ENCODE assay signal across 8 cellular contexts in genomic region chr7:93921607-93922446, GRCh38. TPM values are rescaled to one million over a fixed set of nuclear protein-coding genes. Genes with fewer than 3 reads are reported as not detected.
A peak's percentile ranks its signal among the peaks of the same experiment; 100 is the strongest.
DNase-seq lines count a peak whose midpoint lies in the region; ATAC-seq and TF ChIP-seq lines count a peak whose summit lies in the region.

TSS of gene GNG11 (plus strand) at chr7:93921735. CDS start at chr7:93922138, 403 bp downstream.

- H3K4me3 ChIP-seq in GM08714 (ENCODE audit: low read length) (peak within 1 kb of the TSS; percentile 58), fibroblast of pulmonary artery (replicated peaks; ENCODE audit: low read depth, low read length) (peak within 1 kb of the TSS; percentile 84), suprapubic skin (peak within 1 kb of the TSS; percentile 60)

- peak within 1 kb of the TSS; percentile 86 for H3K27ac ChIP-seq in suprapubic skin

- H3K36me3 Mint-ChIP-seq in IgD-negative memory B cell = no peaks in the 10 kb centered on the region
- H3K36me3 Mint-ChIP-seq in activated T-cell treated with anti-CD3 and anti-CD28 coated beads, Interleukin-2, amount 50 U/mL, for 24 hours (ENCODE audit: low read depth) = no peaks in the 10 kb centered on the region

- H3K4me3 Mint-ChIP-seq in IgD-negative memory B cell = peak within 1 kb of the TSS; percentile 74 to 92 (median 84)
- peak within 1 kb of the TSS; percentile 65 for H3K4me3 Mint-ChIP-seq in activated T-cell treated with anti-CD3 and anti-CD28 coated beads, Interleukin-2, amount 50 U/mL, for 24 hours

- H3K27me3 ChIP-seq in suprapubic skin = no peaks in the 10 kb centered on the region

- peaks cover 15% of the 10 kb centered on the region for H3K27me3 Mint-ChIP-seq in IgD-negative memory B cell
- H3K27me3 Mint-ChIP-seq in activated T-cell treated with anti-CD3 and anti-CD28 coated beads, Interleukin-2, amount 50 U/mL, for 24 hours = peaks cover 49% of the 10 kb centered on the region

- TF ChIP-seq EP300 in suprapubic skin (IDR thresholded peaks at IDR 0.05) = no peak

- DNase-seq in activated T-cell treated with anti-CD3 and anti-CD28 coated beads, Interleukin-2, amount 50 U/mL, for 24 hours = peak; percentile 39
- DNase-seq in fibroblast of pulmonary artery (ENCODE audit: low read depth) (peak; percentile 90), myocyte (ENCODE audit: low read depth) (peak; percentile 94), suprapubic skin (ENCODE audit: low spot score in 2 of 2) (peak; percentile 86 to 90), GF-D8 (lab: John Stamatoyannopoulos, UW) (no peak)

- H3K36me3 ChIP-seq in suprapubic skin = peaks cover 5% of the 10 kb centered on the region

- no peaks in the 10 kb centered on the region for H3K9me3 ChIP-seq in suprapubic skin

- TF ChIP-seq CTCF in fibroblast of pulmonary artery (IDR thresholded peaks at IDR 0.05; ENCODE audit: low read length, missing control alignments) (no peak), suprapubic skin (IDR thresholded peaks at IDR 0.05) (no peak)

- WGBS in suprapubic skin = under 1% methylated on average over 37 of the region's 38 CpGs

- H3K9me3 Mint-ChIP-seq in IgD-negative memory B cell = no peaks in the 10 kb centered on the region
- no peaks in the 10 kb centered on the region for H3K9me3 Mint-ChIP-seq in activated T-cell treated with anti-CD3 and anti-CD28 coated beads, Interleukin-2, amount 50 U/mL, for 24 hours

- peak; percentile 90 for ATAC-seq in GM21717 (IDR thresholded peaks at IDR 0.05; ENCODE audit: unreplicated experiment)

- H3K4me1 ChIP-seq in suprapubic skin = peaks cover 13% of the 10 kb centered on the region

- no peak for TF ChIP-seq POLR2A in suprapubic skin (IDR thresholded peaks at IDR 0.05)

- peaks cover 0 to 9% (median 6%) of the 10 kb centered on the region in 3 donors for H3K4me1 Mint-ChIP-seq in IgD-negative memory B cell
- peaks cover 5% of the 10 kb centered on the region for H3K4me1 Mint-ChIP-seq in activated T-cell treated with anti-CD3 and anti-CD28 coated beads, Interleukin-2, amount 50 U/mL, for 24 hours (ENCODE audit: low read depth)

- H3K27ac Mint-ChIP-seq in IgD-negative memory B cell = no peak within 1 kb of the TSS
- H3K27ac Mint-ChIP-seq in activated T-cell treated with anti-CD3 and anti-CD28 coated beads, Interleukin-2, amount 50 U/mL, for 24 hours = no peak within 1 kb of the TSS

RNA-seq across cellular contexts. Expression of gene GNG11, which starts in this region (rescaled TPM):
- 2.6 TPM for polyA plus RNA-seq in IgD-negative memory B cell
- total RNA-seq in myocyte = 16.8 and 18.1 TPM in 2 replicates
- polyA plus RNA-seq in myocyte (2012) = 41.0 TPM
- total RNA-seq in suprapubic skin = 1 to 10 TPM; 3.3 to 6.8 (median 5.3) TPM
